ENCODE assay signal across 20 cellular contexts in the genomic region with DNA sequence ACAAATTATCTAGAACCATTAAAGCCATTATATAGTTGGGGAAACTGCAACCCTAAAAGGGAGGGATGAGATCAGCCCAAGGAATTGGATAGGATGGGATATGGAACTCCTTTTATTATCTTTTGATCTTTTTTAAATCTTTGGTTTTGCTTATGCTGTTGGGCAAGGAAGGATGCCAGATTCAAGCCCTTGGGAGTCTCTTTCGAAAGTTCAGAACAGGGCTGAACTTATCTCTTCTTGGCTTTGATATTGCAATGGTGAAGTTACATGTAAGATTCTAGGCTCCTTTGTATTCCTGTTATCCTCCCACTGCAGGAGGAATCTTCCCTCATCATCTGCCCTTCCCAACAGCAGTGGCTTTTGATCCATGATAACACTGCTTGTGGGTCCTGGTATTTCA. TPM values are rescaled to one million over a fixed set of nuclear protein-coding genes. Genes with fewer than 3 reads are reported as not detected.
DNase-seq lines count a peak whose midpoint lies in the region; ATAC-seq and TF ChIP-seq lines count a peak whose summit lies in the region.
"Had no signal": no experiment of that assay in that cellular context is flagged by ENCODE, and none has a peak within 500 bp of the region (broad histone marks: within the 10 kb centered on the region; RNA-seq: fewer than 3 reads in every experiment).

No MANE protein-coding gene starts in this region.

- POLR2A ChIA-PET in CD4-positive, alpha-beta T cell (lab: Charles Lee): no interaction called here
- POLR2A ChIA-PET in activated B cell treated with CpG ODN at 0.5 μM for 24 hours (lab: Charles Lee): no interaction called here
- POLR2A ChIA-PET in activated CD8-positive, alpha-beta T cell treated with anti-CD3 and anti-CD28 coated beads for 36 hours (lab: Charles Lee): no interaction called here

- H3K27ac ChIP-seq in CD4-positive, alpha-beta T cell (ENCODE audit: low read depth, low read length): no peak overlapping the region
- H3K27ac ChIP-seq: KMS-11 had no signal

- peaks cover 8% of the 10 kb centered on the region for H3K4me1 Mint-ChIP-seq in CD4-positive, alpha-beta T cell (ENCODE audit: low read depth)
- no peaks in the 10 kb centered on the region for H3K4me1 Mint-ChIP-seq in activated B cell treated with CpG ODN at 0.5 μM for 24 hours
- H3K4me1 Mint-ChIP-seq in activated CD8-positive, alpha-beta T cell treated with anti-CD3 and anti-CD28 coated beads for 36 hours (ENCODE audit: low read depth): peaks cover 48% of the 10 kb centered on the region

- no peaks in the 10 kb centered on the region for H3K27me3 Mint-ChIP-seq in CD4-positive, alpha-beta T cell
- no peaks in the 10 kb centered on the region for H3K27me3 Mint-ChIP-seq in activated B cell treated with CpG ODN at 0.5 μM for 24 hours
- H3K27me3 Mint-ChIP-seq in activated CD8-positive, alpha-beta T cell treated with anti-CD3 and anti-CD28 coated beads for 36 hours: no peaks in the 10 kb centered on the region

- H3K4me3 ChIP-seq in fibroblast of mammary gland (ENCODE audit: control insufficient read depth, low read depth, low read length): no peak overlapping the region

- CTCF ChIA-PET in CD4-positive, alpha-beta T cell (lab: Charles Lee): interaction anchor here (0.8 kb wide), 1 partner anchor 17 kb away, joined by 3 read pairs; no protein-coding TSS in a partner anchor
- CTCF ChIA-PET in activated B cell treated with CpG ODN at 0.5 μM for 24 hours (lab: Charles Lee): no interaction called here
- CTCF ChIA-PET in activated CD8-positive, alpha-beta T cell treated with anti-CD3 and anti-CD28 coated beads for 36 hours (lab: Charles Lee): interaction anchor here (0.6 kb wide), 1 partner anchor 136 kb away, joined by 3 read pairs; no protein-coding TSS in a partner anchor

- TF ChIP-seq CTCF in CD4-positive, alpha-beta T cell (IDR thresholded peaks at IDR 0.05): no peak
- TF ChIP-seq CTCF in activated B cell treated with CpG ODN at 0.5 μM for 24 hours (IDR thresholded peaks at IDR 0.05): no peak
- TF ChIP-seq CTCF in fibroblast of mammary gland (conservative IDR thresholded peaks at IDR 0.05; ENCODE audit: control insufficient read depth, insufficient read depth, low read depth, low read length): no peak
- TF ChIP-seq CTCF in activated CD8-positive, alpha-beta T cell treated with anti-CD3 and anti-CD28 coated beads for 36 hours (IDR thresholded peaks at IDR 0.05): no peak

- H3K36me3 Mint-ChIP-seq in CD4-positive, alpha-beta T cell (ENCODE audit: low read depth): peaks cover 43% of the 10 kb centered on the region
- peaks cover 52% of the 10 kb centered on the region for H3K36me3 Mint-ChIP-seq in activated B cell treated with CpG ODN at 0.5 μM for 24 hours (ENCODE audit: low read depth)
- peaks cover 48% of the 10 kb centered on the region for H3K36me3 Mint-ChIP-seq in activated CD8-positive, alpha-beta T cell treated with anti-CD3 and anti-CD28 coated beads for 36 hours (ENCODE audit: low read depth)

- DNase-seq in CD4-positive, alpha-beta T cell: no peak
- DNase-seq in activated B cell treated with CpG ODN at 0.5 μM for 24 hours (no peak), fibroblast of mammary gland (ENCODE audit: low read depth) (peak; percentile 54), stromal cell of bone marrow (ENCODE audit: low read depth) (peak; percentile 30), cortex of kidney (lab: John Stamatoyannopoulos, UW) (no peak)
- DNase-seq in stimulated activated CD4-positive, alpha-beta T cell treated with anti-CD3 and anti-CD28 coated beads, Interleukin-1b, Interleukin-23, amount 100 ng/mL, for 48 hours: no peak
- no peak for DNase-seq in activated CD8-positive, alpha-beta T cell treated with anti-CD3 and anti-CD28 coated beads for 36 hours
- DNase-seq: C1 segment of cervical spinal cord, DMS79 treated with DMSO at 0.1 percent for 48 hours, MV-4-11, NCI-H1694 treated with DMSO at 0.1 percent for 48 hours, NCI-H2107, NCI-H2227 treated with DMSO at 0.1 percent for 48 hours, NCI-H524, NCI-H82, SHP77 treated with DMSO at 0.1 percent for 48 hours had no signal

- H3K27ac Mint-ChIP-seq in CD4-positive, alpha-beta T cell: peak overlapping the region; percentile 4
- H3K27ac Mint-ChIP-seq in activated B cell treated with CpG ODN at 0.5 μM for 24 hours: peak overlapping the region; percentile 19
- H3K27ac Mint-ChIP-seq in activated CD8-positive, alpha-beta T cell treated with anti-CD3 and anti-CD28 coated beads for 36 hours: no peak overlapping the region

- no peaks in the 10 kb centered on the region for H3K27me3 ChIP-seq in CD4-positive, alpha-beta T cell (ENCODE audit: control insufficient read depth, insufficient read depth, low read length)

- no peak for ATAC-seq in CD4-positive, alpha-beta T cell (ENCODE audit: poor library complexity)
- no peak for ATAC-seq in activated B cell treated with CpG ODN at 0.5 μM for 24 hours (ENCODE audit: low read depth)
- ATAC-seq in activated CD8-positive, alpha-beta T cell treated with anti-CD3 and anti-CD28 coated beads for 36 hours: no peak

- intact Hi-C loops in CD4-positive, alpha-beta T cell (cut with DNase I, micrococcal nuclease): no loop called here
- intact Hi-C loops in activated B cell treated with CpG ODN at 0.5 μM for 24 hours (cut with micrococcal nuclease): no loop called here
- intact Hi-C loops in activated CD8-positive, alpha-beta T cell treated with anti-CD3 and anti-CD28 coated beads for 36 hours (cut with micrococcal nuclease): no loop called here

- H3K9me3 ChIP-seq in CD4-positive, alpha-beta T cell (ENCODE audit: control insufficient read depth, low read length): no peaks in the 10 kb centered on the region

- H3K9me3 Mint-ChIP-seq in CD4-positive, alpha-beta T cell: no peaks in the 10 kb centered on the region
- no peaks in the 10 kb centered on the region for H3K9me3 Mint-ChIP-seq in activated B cell treated with CpG ODN at 0.5 μM for 24 hours
- no peaks in the 10 kb centered on the region for H3K9me3 Mint-ChIP-seq in activated CD8-positive, alpha-beta T cell treated with anti-CD3 and anti-CD28 coated beads for 36 hours

- no peak overlapping the region for H3K4me3 Mint-ChIP-seq in CD4-positive, alpha-beta T cell
- H3K4me3 Mint-ChIP-seq in activated B cell treated with CpG ODN at 0.5 μM for 24 hours: no peak overlapping the region
- H3K4me3 Mint-ChIP-seq in activated CD8-positive, alpha-beta T cell treated with anti-CD3 and anti-CD28 coated beads for 36 hours: no peak overlapping the region

RNA-seq across cellular contexts. Expression of a gene that starts 10.0 kb away (rescaled TPM):
- total RNA-seq in CD4-positive, alpha-beta T cell: under 1 TPM; 0.19 to 0.22 TPM
- 0.20 and 0.51 TPM in 2 replicates for total RNA-seq in activated B cell treated with CpG ODN at 0.5 μM for 24 hours
- under 1 TPM; 0.18 to 0.31 TPM for total RNA-seq in activated CD8-positive, alpha-beta T cell treated with anti-CD3 and anti-CD28 coated beads for 36 hours
- total RNA-seq: RPMI7951 had no signal

RNA-seq across cellular contexts. Expression of a gene that starts 26.5 kb away (rescaled TPM):
- under 1 TPM in 1 of 2 experiments, not detected in 1; 0.11 TPM for total RNA-seq in CD4-positive, alpha-beta T cell
- total RNA-seq in activated B cell treated with CpG ODN at 0.5 μM for 24 hours: 0.16 TPM in 1 of 2 replicates, not detected in the other
- total RNA-seq in activated CD8-positive, alpha-beta T cell treated with anti-CD3 and anti-CD28 coated beads for 36 hours: not detected
- total RNA-seq: H4, HT-29 had no signal

Comparison
In these comparisons a context has a peak if more than half of its experiments do, and no peak if none do; other contexts are left out.
1. DNase-seq: peak in fibroblast of mammary gland (single experiment) and stromal cell of bone marrow (single experiment); none in CD4-positive, alpha-beta T cell (0 of 10), activated B cell treated with CpG ODN at 0.5 μM for 24 hours (single experiment), cortex of kidney (single experiment), stimulated activated CD4-positive, alpha-beta T cell treated with anti-CD3 and anti-CD28 coated beads, Interleukin-1b, Interleukin-23, amount 100 ng/mL, for 48 hours (single experiment) and activated CD8-positive, alpha-beta T cell treated with anti-CD3 and anti-CD28 coated beads for 36 hours (single experiment).